Comparison of ENCODE assay signal across 10 cellular contexts in genomic region chr21:16279658-16280581, GRCh38.
DNase-seq lines count a peak whose midpoint lies in the region; ATAC-seq and TF ChIP-seq lines count a peak whose summit lies in the region.
"Had no signal": no experiment of that assay in that cellular context is flagged by ENCODE, and none has a peak within 500 bp of the region (broad histone marks: within the 10 kb centered on the region; RNA-seq: fewer than 3 reads in every experiment).

No MANE protein-coding gene starts in this region.

- H3K4me1 ChIP-seq in mesendoderm (ENCODE audit: control insufficient read depth, low read depth, low read length) (peaks cover 4% of the 10 kb centered on the region), thoracic aorta (ENCODE audit: control insufficient read depth in 1 of 2, low read depth in 2 of 2) (peaks cover 10 to 30% of the 10 kb centered on the region in 2 donors)

- no peak overlapping the region for H2BK15ac ChIP-seq in mesendoderm (replicated peaks; ENCODE audit: low read depth)

- no peak overlapping the region for H2BK5ac ChIP-seq in mesendoderm (ENCODE audit: low read length)

- TF ChIP-seq RAD21 in Ishikawa (IDR thresholded peaks at IDR 0.05; ENCODE audit: low read depth) = no peak

- H3K4ac ChIP-seq in mesendoderm (ENCODE audit: low read depth, low read length) = no peak overlapping the region

- H3K9ac ChIP-seq in mesendoderm (ENCODE audit: low read length) = no peak overlapping the region

- DNase-seq in epidermal melanocyte (ENCODE audit: insufficient read length, low spot score) (peak; percentile 29), mesendoderm (peak; percentile 20), thoracic aorta (ENCODE audit: low spot score) (no peak), HPDE6-E6E7 (ENCODE audit: extremely low spot score) (no peak), NCI-H1092 treated with DMSO at 0.1 percent for 48 hours (lab: John Stamatoyannopoulos, UW) (no peak)
- no peak for DNase-seq in activated CD4-positive, alpha-beta T cell treated with anti-CD3 and anti-CD28 coated beads, Interleukin-2, amount 50 U/mL, for 48 hours
- DNase-seq: activated CD4-positive, alpha-beta T cell treated with anti-CD3 and anti-CD28 coated beads for 1 hour; Kasumi-1 had no signal

- H3K36me3 ChIP-seq in mesendoderm (ENCODE audit: control insufficient read depth, insufficient read depth, low read length) = no peaks in the 10 kb centered on the region
- H3K36me3 ChIP-seq in thoracic aorta = no peaks in the 10 kb centered on the region

- H3K18ac ChIP-seq in mesendoderm (ENCODE audit: low read length) = peak overlapping the region; percentile 45

- ATAC-seq in thoracic aorta (ENCODE audit: insufficient number of reproducible peaks, low FRiP score, low read depth) = no peak
- no peak for ATAC-seq in HG03439 (IDR thresholded peaks at IDR 0.05; ENCODE audit: unreplicated experiment)

- H3K27ac ChIP-seq in mesendoderm (ENCODE audit: low read depth, low read length) (no peak overlapping the region), thoracic aorta (peak overlapping the region in 1 of 2 donors; percentile 37)

- no peak overlapping the region for H3K4me2 ChIP-seq in mesendoderm (ENCODE audit: low read length)

- no peaks in the 10 kb centered on the region for H3K9me3 ChIP-seq in thoracic aorta

- no peak overlapping the region for H3K23ac ChIP-seq in mesendoderm (ENCODE audit: low read length)

- H3K27me3 ChIP-seq in mesendoderm (ENCODE audit: insufficient read depth, low read length, poor library complexity) (no peaks in the 10 kb centered on the region), thoracic aorta (replicated peaks; ENCODE audit: insufficient read depth) (no peaks in the 10 kb centered on the region)

- no peak overlapping the region for H2AK5ac ChIP-seq in mesendoderm (ENCODE audit: low read length)

- no peak overlapping the region for H3K4me3 ChIP-seq in mesendoderm (ENCODE audit: low read length)
- peak overlapping the region; percentile 49 for H3K4me3 ChIP-seq in thoracic aorta

- H4K5ac ChIP-seq in mesendoderm (ENCODE audit: low read length) = no peak overlapping the region

- TF ChIP-seq EP300 in Ishikawa (IDR thresholded peaks at IDR 0.05; ENCODE audit: borderline replicate concordance) = no peak

- WGBS in mesendoderm (ENCODE audit: extremely low coverage, insufficient coverage, low lambda C conversion rate) = no CpG with 5 or more reads among the region's 18 CpGs

- H3K79me1 ChIP-seq in mesendoderm (ENCODE audit: low read length) = no peaks in the 10 kb centered on the region

- no peaks in the 10 kb centered on the region for H3K79me2 ChIP-seq in mesendoderm (ENCODE audit: control insufficient read depth, insufficient read depth, low read length)

- TF ChIP-seq CTCF in thoracic aorta (IDR thresholded peaks at IDR 0.05) = no peak

- no peak overlapping the region for H2BK120ac ChIP-seq in mesendoderm (ENCODE audit: low read depth, low read length)

- H4K8ac ChIP-seq in mesendoderm (ENCODE audit: low read depth, low read length) = no peak overlapping the region

- H3K56ac ChIP-seq in mesendoderm (ENCODE audit: low read length) = no peak overlapping the region

TF ChIP-seq in Ishikawa, 13 proteins besides CTCF, POLR2A, EP300 and RAD21:
- no peak for TF ChIP-seq CEBPB (IDR thresholded peaks at IDR 0.05)
- TF ChIP-seq NFIC (IDR thresholded peaks at IDR 0.05) = no peak
- no peak for TF ChIP-seq TAF1 (IDR thresholded peaks at IDR 0.05; ENCODE audit: low read depth)
- TF ChIP-seq CREB1 (IDR thresholded peaks at IDR 0.05; ENCODE audit: low read depth) = no peak
- TF ChIP-seq FOXM1 (IDR thresholded peaks at IDR 0.05; ENCODE audit: borderline replicate concordance, low read depth) = no peak
- TF ChIP-seq REST (IDR thresholded peaks at IDR 0.05; ENCODE audit: low read depth) = no peak
- peak; percentile 28; the same call in 1 of the 2 replicates for TF ChIP-seq TEAD4 (IDR thresholded peaks at IDR 0.05)
- TF ChIP-seq EGR1 (IDR thresholded peaks at IDR 0.05) = no peak
- TF ChIP-seq YY1 (IDR thresholded peaks at IDR 0.05; ENCODE audit: low read depth) = no peak

Comparison
In these comparisons a context has a peak if more than half of its experiments do, and no peak if none do; other contexts are left out.
1. DNase-seq: peak in epidermal melanocyte (single experiment) and mesendoderm (single experiment); none in thoracic aorta (single experiment), HPDE6-E6E7 (single experiment), activated CD4-positive, alpha-beta T cell treated with anti-CD3 and anti-CD28 coated beads, Interleukin-2, amount 50 U/mL, for 48 hours (0 of 2) and NCI-H1092 treated with DMSO at 0.1 percent for 48 hours (single experiment).